30 cellular contexts compared by ENCODE assay signal in genomic region chr11:70548976-70549375, GRCh38.
"Had no signal": no experiment of that assay in that cellular context is flagged by ENCODE, and none has a peak within 500 bp of the region (broad histone marks: within the 10 kb centered on the region; RNA-seq: fewer than 3 reads in every experiment).

No MANE protein-coding gene starts in this region.

- H3K4me3 Mint-ChIP-seq: activated CD4-positive, alpha-beta memory T cell treated with anti-CD3 and anti-CD28 coated beads, Interleukin-2, amount 10 ng/mL, durations not matched to agents 7 days and 5 days; activated CD4-positive, alpha-beta T cell treated with anti-CD3 and anti-CD28 coated beads, Interleukin-2, amount 10 ng/mL, durations not matched to agents 7 days and 5 days; activated T-cell treated with anti-CD3 and anti-CD28 coated beads, Interleukin-2, amount 50 U/mL, for 4 hours; activated T-helper 17 cell treated with anti-CD3 and anti-CD28 coated beads, Interleukin-2, amount 50 U/mL, for 72 hours; dendritic cell treated with granulocyte-macrophage colony-stimulating factor and Interleukin-4, amounts not matched to agents 40 ng/mL and 50 ng/mL, for 4 days; nephron; stimulated activated naive B cell treated with anti-CD40 and anti-IgM and Interleukin-4, amounts not matched to agents 10 μg/mL and 1 μg/mL and 100 μg/mL, for 72 hours; WTC11 had no signal

- H3K36me3 ChIP-seq: esophagus muscularis mucosa, left ventricle myocardium inferior, pancreas, stomach, thyroid gland, upper lobe of left lung, vagina had no signal

- H3K4me3 ChIP-seq: esophagus muscularis mucosa, left ventricle myocardium inferior, lung, pancreas, psoas muscle, smooth muscle cell, stomach, thyroid gland, upper lobe of left lung, vagina had no signal

- H3K27ac ChIP-seq: esophagus muscularis mucosa, foreskin keratinocyte, left ventricle myocardium inferior, pancreas, psoas muscle, stomach, thyroid gland, upper lobe of left lung, vagina had no signal

- H3K4me2 ChIP-seq: smooth muscle cell had no signal

- H3K27me3 Mint-ChIP-seq: activated CD4-positive, alpha-beta memory T cell treated with anti-CD3 and anti-CD28 coated beads, Interleukin-2, amount 10 ng/mL, durations not matched to agents 7 days and 5 days; activated CD4-positive, alpha-beta T cell treated with anti-CD3 and anti-CD28 coated beads, Interleukin-2, amount 10 ng/mL, durations not matched to agents 7 days and 5 days had no signal

- H3K4me1 Mint-ChIP-seq: activated CD4-positive, alpha-beta memory T cell treated with anti-CD3 and anti-CD28 coated beads, Interleukin-2, amount 10 ng/mL, durations not matched to agents 7 days and 5 days; activated CD4-positive, alpha-beta T cell treated with anti-CD3 and anti-CD28 coated beads, Interleukin-2, amount 10 ng/mL, durations not matched to agents 7 days and 5 days; activated T-helper 17 cell treated with anti-CD3 and anti-CD28 coated beads, Interleukin-2, amount 50 U/mL, for 72 hours; stimulated activated naive B cell treated with anti-CD40 and anti-IgM and Interleukin-4, amounts not matched to agents 10 μg/mL and 1 μg/mL and 100 μg/mL, for 72 hours had no signal

- H3K27ac Mint-ChIP-seq: activated CD4-positive, alpha-beta memory T cell treated with anti-CD3 and anti-CD28 coated beads, Interleukin-2, amount 10 ng/mL, durations not matched to agents 7 days and 5 days; activated CD4-positive, alpha-beta T cell treated with anti-CD3 and anti-CD28 coated beads, Interleukin-2, amount 10 ng/mL, durations not matched to agents 7 days and 5 days; activated T-helper 17 cell treated with anti-CD3 and anti-CD28 coated beads, Interleukin-2, amount 50 U/mL, for 72 hours; dendritic cell treated with granulocyte-macrophage colony-stimulating factor and Interleukin-4, amounts not matched to agents 40 ng/mL and 50 ng/mL, for 4 days; nephron; stimulated activated naive B cell treated with anti-CD40 and anti-IgM and Interleukin-4, amounts not matched to agents 10 μg/mL and 1 μg/mL and 100 μg/mL, for 72 hours had no signal

- H3K9me3 ChIP-seq: esophagus muscularis mucosa, left ventricle myocardium inferior, pancreas, psoas muscle, stomach, thyroid gland, upper lobe of left lung, vagina had no signal

- H3K27me3 ChIP-seq: foreskin keratinocyte, pancreas, thyroid gland, upper lobe of left lung, vagina had no signal

- H3K9me3 Mint-ChIP-seq: activated CD4-positive, alpha-beta memory T cell treated with anti-CD3 and anti-CD28 coated beads, Interleukin-2, amount 10 ng/mL, durations not matched to agents 7 days and 5 days; activated CD4-positive, alpha-beta T cell treated with anti-CD3 and anti-CD28 coated beads, Interleukin-2, amount 10 ng/mL, durations not matched to agents 7 days and 5 days; activated T-cell treated with anti-CD3 and anti-CD28 coated beads, Interleukin-2, amount 50 U/mL, for 4 hours; activated T-helper 17 cell treated with anti-CD3 and anti-CD28 coated beads, Interleukin-2, amount 50 U/mL, for 72 hours; dendritic cell treated with granulocyte-macrophage colony-stimulating factor and Interleukin-4, amounts not matched to agents 40 ng/mL and 50 ng/mL, for 4 days; nephron; stimulated activated naive B cell treated with anti-CD40 and anti-IgM and Interleukin-4, amounts not matched to agents 10 μg/mL and 1 μg/mL and 100 μg/mL, for 72 hours; WTC11 had no signal

- ATAC-seq: activated T-cell treated with anti-CD3 and anti-CD28 coated beads, Interleukin-2, amount 50 U/mL, for 4 hours; activated T-helper 17 cell treated with anti-CD3 and anti-CD28 coated beads, Interleukin-2, amount 50 U/mL, for 72 hours; foreskin keratinocyte; pancreas; psoas muscle; stimulated activated naive B cell treated with anti-CD40 and anti-IgM and Interleukin-4, amounts not matched to agents 10 μg/mL and 1 μg/mL and 100 μg/mL, for 72 hours; WTC11 had no signal

- H3K4me1 ChIP-seq: esophagus muscularis mucosa, foreskin keratinocyte, pancreas, psoas muscle, stomach, thyroid gland, vagina had no signal

- FAIRE-seq: islet of Langerhans, pancreas had no signal

- DNase-seq: activated CD4-positive, alpha-beta memory T cell treated with anti-CD3 and anti-CD28 coated beads, Interleukin-2, amount 10 ng/mL, durations not matched to agents 7 days and 5 days; activated CD4-positive, alpha-beta T cell treated with anti-CD3 and anti-CD28 coated beads for 1 hour; activated CD4-positive, alpha-beta T cell treated with anti-CD3 and anti-CD28 coated beads, Interleukin-2, amount 10 ng/mL, durations not matched to agents 7 days and 5 days; activated CD8-positive, alpha-beta memory T cell treated with anti-CD3 and anti-CD28 coated beads, Interleukin-2, amount 50 U/mL, for 48 hours; activated gamma-delta T cell treated with Interleukin-2 at 50 U/mL for 16 hours; activated naive CD4-positive, alpha-beta T cell treated with anti-CD3 and anti-CD28 coated beads, Interleukin-2, amount 50 U/mL, for 16 hours; activated T-cell treated with anti-CD3 and anti-CD28 coated beads, Interleukin-2, amount 50 U/mL, for 4 hours; amniotic stem cell; central memory CD4-positive, alpha-beta T cell; foreskin keratinocyte; left ventricle myocardium inferior; mesendoderm; pancreas; stimulated activated CD4-positive, alpha-beta T cell treated with anti-CD3 and anti-CD28 coated beads, Interleukin-15, amount 100 ng/mL, for 24 hours; stimulated activated CD4-positive, alpha-beta T cell treated with anti-CD3 and anti-CD28 coated beads, Interleukin-2, amount 100 ng/mL, for 24 hours; stimulated activated naive B cell treated with anti-CD40 and anti-IgM and Interleukin-4, amounts not matched to agents 10 μg/mL and 1 μg/mL and 100 μg/mL, for 72 hours; stomach; T-helper 2 cell; thyroid gland had no signal

- H3K36me3 Mint-ChIP-seq: stimulated activated naive B cell treated with anti-CD40 and anti-IgM and Interleukin-4, amounts not matched to agents 10 μg/mL and 1 μg/mL and 100 μg/mL, for 72 hours; WTC11 had no signal
